ENCODE assay signal across 8 cellular contexts in the genomic region with DNA sequence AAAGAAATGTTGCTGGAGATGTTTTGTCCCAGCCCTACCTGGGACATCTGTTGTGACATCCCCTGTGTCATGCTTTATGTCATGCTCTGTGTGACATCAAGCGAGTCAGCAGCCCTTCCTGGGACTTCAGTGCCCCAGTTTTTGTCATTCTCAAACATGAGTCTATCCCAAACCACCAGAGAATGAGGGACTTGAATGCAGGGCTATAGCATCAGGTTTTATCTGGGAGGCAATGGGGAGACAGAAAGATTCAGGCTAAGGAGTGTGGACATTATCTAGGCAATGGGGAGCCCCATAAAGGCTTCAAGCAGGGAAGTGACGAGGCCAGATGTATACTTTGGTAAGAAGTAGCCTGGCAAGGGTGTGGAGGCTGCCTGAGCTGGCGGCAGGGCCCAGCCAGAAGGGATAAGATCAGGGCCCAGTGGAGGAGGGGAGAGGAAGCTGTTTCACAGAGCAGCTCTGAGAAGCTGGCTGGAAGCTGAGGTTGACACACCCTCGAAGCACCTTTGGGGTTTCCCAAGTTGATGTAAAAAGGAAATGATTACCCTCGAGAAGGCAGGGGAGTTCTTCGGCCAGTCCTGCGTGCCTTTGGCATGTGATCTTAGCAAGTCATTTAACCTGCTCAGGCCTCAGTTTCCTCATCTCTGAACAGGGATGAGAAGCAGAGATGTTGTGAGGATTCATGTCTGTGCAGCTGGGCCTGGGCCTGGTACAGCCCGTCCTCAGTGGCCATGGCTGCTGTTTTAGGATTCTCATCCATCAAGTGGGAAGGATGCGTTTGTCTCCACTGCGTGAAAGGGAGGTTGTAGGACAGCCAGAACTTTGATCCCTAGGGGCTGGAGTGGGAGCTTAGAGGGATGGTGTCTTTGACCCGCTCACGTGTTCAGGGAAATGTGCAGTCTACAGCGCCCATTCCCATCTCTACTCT. TPM values are rescaled to one million over a fixed set of nuclear protein-coding genes. Genes with fewer than 3 reads are reported as not detected.
A peak's percentile ranks its signal among the peaks of the same experiment; 100 is the strongest.
DNase-seq lines count a peak whose midpoint lies in the region; ATAC-seq and TF ChIP-seq lines count a peak whose summit lies in the region.

No MANE protein-coding gene starts in this region.

- peak; percentile 65 for ATAC-seq in HG03175 (IDR thresholded peaks at IDR 0.05; ENCODE audit: unreplicated experiment)
- ATAC-seq in omental fat pad (ENCODE audit: low FRiP score) = peak; percentile 71

- peak overlapping the region; percentile 3 for H3K27ac ChIP-seq in left ventricle myocardium inferior (replicated peaks)
- H3K27ac ChIP-seq in breast epithelium = peak overlapping the region; percentile 35 to 70
- peak overlapping the region; percentile 30 for H3K27ac ChIP-seq in vagina

- TF ChIP-seq CTCF in left ventricle myocardium inferior (IDR thresholded peaks at IDR 0.05; ENCODE audit: borderline replicate concordance) (no peak), breast epithelium (IDR thresholded peaks at IDR 0.05) (no peak), omental fat pad (IDR thresholded peaks at IDR 0.05) (no peak), vagina (IDR thresholded peaks at IDR 0.05) (no peak)

- intact Hi-C loops in left ventricle myocardium inferior (cut with micrococcal nuclease) (no loop called here), cardiac septum (cut with DNase I) (no loop called here), breast epithelium (cut with DNase I; ENCODE audit: low total_unique reads) (no loop called here), vagina (cut with DNase I) (no loop called here)

- H3K9me3 ChIP-seq in left ventricle myocardium inferior (replicated peaks) (no peaks in the 10 kb centered on the region), breast epithelium (no peaks in the 10 kb centered on the region), vagina (no peaks in the 10 kb centered on the region)

- no peaks in the 10 kb centered on the region for H3K27me3 ChIP-seq in left ventricle myocardium inferior (ENCODE audit: low read depth)
- H3K27me3 ChIP-seq in breast epithelium = no peaks in the 10 kb centered on the region
- no peaks in the 10 kb centered on the region for H3K27me3 ChIP-seq in vagina

- no peak for DNase-seq in left ventricle myocardium inferior
- no peak for DNase-seq in cardiac septum (ENCODE audit: low spot score)
- DNase-seq in UCSD-AML1 (lab: John Stamatoyannopoulos, UW; ENCODE audit: unreplicated experiment) = peak; percentile 62
- DNase-seq in breast epithelium (ENCODE audit: low spot score in 2 of 2) = peak; percentile 48 to 65
- DNase-seq in omental fat pad (ENCODE audit: low spot score) = no peak
- DNase-seq in vagina (ENCODE audit: extremely low spot score in 2 of 2) = no peak
- DNase-seq in DMS 273 (lab: John Stamatoyannopoulos, UW; ENCODE audit: unreplicated experiment) = no peak

- H3K4me1 ChIP-seq in left ventricle myocardium inferior (peaks cover 34% of the 10 kb centered on the region), breast epithelium (peaks cover 0 to 12% of the 10 kb centered on the region in 2 donors), vagina (peaks cover 48% of the 10 kb centered on the region)

- no peak for TF ChIP-seq POLR2A in breast epithelium (IDR thresholded peaks at IDR 0.05)
- TF ChIP-seq POLR2A in vagina (IDR thresholded peaks at IDR 0.05) = no peak

- peaks cover 11% of the 10 kb centered on the region for H3K36me3 ChIP-seq in left ventricle myocardium inferior
- no peaks in the 10 kb centered on the region for H3K36me3 ChIP-seq in breast epithelium
- H3K36me3 ChIP-seq in vagina = no peaks in the 10 kb centered on the region

- no peak overlapping the region for H3K4me3 ChIP-seq in left ventricle myocardium inferior
- no peak overlapping the region for H3K4me3 ChIP-seq in breast epithelium
- H3K4me3 ChIP-seq in vagina = no peak overlapping the region

RNA-seq across cellular contexts. Expression of a gene that starts 34.3 kb away (rescaled TPM):
- total RNA-seq in left ventricle myocardium inferior = 2.0 TPM
- 1.9 TPM for total RNA-seq in cardiac septum
- total RNA-seq in breast epithelium = 1 to 10 TPM; 3.4 to 7.2 (median 5.1) TPM
- 10 to 100 TPM in 1 of 4 donors, 1 to 10 TPM in 3; 6.1 to 23.8 (median 7.6) TPM for total RNA-seq in omental fat pad
- total RNA-seq in vagina = 10.6 TPM

RNA-seq across cellular contexts. Expression of a gene that starts 49.2 kb away (rescaled TPM):
- 15.8 TPM for total RNA-seq in left ventricle myocardium inferior
- 19.8 TPM for total RNA-seq in cardiac septum
- total RNA-seq in breast epithelium = 10 to 100 TPM; 14.6 to 19.3 (median 18.7) TPM
- 10 to 100 TPM; 15.1 to 28.7 (median 20.6) TPM for total RNA-seq in omental fat pad
- total RNA-seq in vagina = 34.4 TPM

RNA-seq across cellular contexts. Expression of a gene that starts 57.4 kb away (rescaled TPM):
- total RNA-seq in left ventricle myocardium inferior (11.5 TPM), cardiac septum (11.8 TPM), breast epithelium (10 to 100 TPM; 31.8 to 44.6 (median 40.0) TPM), omental fat pad (10 to 100 TPM; 27.4 to 39.3 (median 35.2) TPM), vagina (48.4 TPM)

Comparison
In these comparisons a context has a peak if more than half of its experiments do, and no peak if none do; other contexts are left out.
1. DNase-seq: peak in UCSD-AML1 (single experiment) and breast epithelium (2 of 2); none in left ventricle myocardium inferior (single experiment), cardiac septum (single experiment), omental fat pad (single experiment), vagina (0 of 2) and DMS 273 (single experiment).
2. Peak in every context shown above with its lines, with median percentiles within 50 percentile points of each other: H3K27ac ChIP-seq.